ENCODE assay signal across 14 cellular contexts in the genomic region with DNA sequence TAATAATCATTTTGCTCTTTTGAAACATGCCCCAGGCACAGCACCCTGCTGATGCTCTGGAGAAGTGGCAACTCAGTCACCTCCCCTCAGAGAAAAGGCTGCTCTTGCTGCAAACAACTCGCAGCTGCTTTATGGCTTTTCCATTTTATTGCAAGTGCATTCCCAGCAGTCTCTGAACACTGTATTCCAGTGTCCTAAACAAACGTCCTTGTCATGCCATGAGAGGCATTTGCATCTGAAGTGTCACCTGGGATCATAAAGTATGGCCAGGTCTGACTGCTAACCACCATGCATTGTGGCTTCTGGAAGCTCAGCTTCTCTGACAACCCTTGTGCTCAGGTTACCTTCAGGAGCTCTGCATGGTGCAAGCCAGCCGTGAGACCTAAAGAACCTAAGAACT.
"Had no signal": no experiment of that assay in that cellular context is flagged by ENCODE, and none has a peak within 500 bp of the region (broad histone marks: within the 10 kb centered on the region; RNA-seq: fewer than 3 reads in every experiment).

No MANE protein-coding gene starts in this region.

- H3K36me3 ChIP-seq: cardiac muscle cell, esophagus muscularis mucosa, stomach, thyroid gland, vagina had no signal

- H3K4me3 ChIP-seq: cardiac muscle cell, esophagus muscularis mucosa, lung, stomach, thyroid gland, vagina had no signal

- H3K27me3 ChIP-seq: cardiac muscle cell, esophagus muscularis mucosa, stomach, thyroid gland, vagina had no signal

- H3K27ac ChIP-seq: cardiac muscle cell, esophagus muscularis mucosa, parathyroid adenoma, stomach, thyroid gland, vagina had no signal

- H3K4me1 ChIP-seq: esophagus muscularis mucosa, parathyroid adenoma, stomach, thyroid gland, vagina had no signal

- DNase-seq: activated CD4-positive, alpha-beta T cell treated with anti-CD3 and anti-CD28 coated beads for 4 hours; activated CD8-positive, alpha-beta T cell treated with anti-CD3 and anti-CD28 coated beads for 36 hours; activated naive CD4-positive, alpha-beta T cell treated with Interleukin-2 at 50 U/mL for 16 hours; left cardiac atrium; midbrain; naive thymus-derived CD4-positive, alpha-beta T cell; stimulated activated CD4-positive, alpha-beta T cell treated with anti-CD3 and anti-CD28 coated beads, Interleukin-4, amount 100 ng/mL, for 4 hours; stomach; thyroid gland had no signal

- H3K9me3 ChIP-seq: esophagus muscularis mucosa, stomach, thyroid gland, vagina had no signal
